In genomic region chr15:44819331-44819987, GRCh38 we compare ENCODE assay signal across 8 cellular contexts.
DNase-seq lines count a peak whose midpoint lies in the region; ATAC-seq, FAIRE-seq and TF ChIP-seq lines count a peak whose summit lies in the region.
"Not testable (repeated sequence)": the region's sequence is repeated elsewhere in the genome, so short reads cannot be mapped to it uniquely, and the experiment has no call there.

No MANE protein-coding gene starts in this region.

- not testable (repeated sequence) for H3K27me3 ChIP-seq in K562 (ENCODE audit: control insufficient read depth in 2 of 2, insufficient read depth in 2 of 2, low read length in 2 of 2); right atrium auricular region; upper lobe of left lung

- H3K4me1 ChIP-seq in K562 (replicated peaks in 1 of 2; ENCODE audit: control insufficient read depth in 2 of 2, insufficient read depth in 2 of 2, low read length in 2 of 2) = peaks cover 16 to 36% of the 10 kb centered on the region in 2 experiments
- peaks cover 0 to 14% of the 10 kb centered on the region in 2 donors for H3K4me1 ChIP-seq in right atrium auricular region
- not testable (repeated sequence) for H3K4me1 ChIP-seq in upper lobe of left lung

- H3K9me3 ChIP-seq in K562 (replicated peaks; ENCODE audit: control insufficient read depth, insufficient read depth, low read depth, low read length); right atrium auricular region; upper lobe of left lung: not testable (repeated sequence)

- not testable (repeated sequence) for BruUV-seq in K562 (replicated peaks; lab: Mats Ljungman, UMichigan)

- CTCF ChIA-PET in K562 (lab: Yijun Ruan, JAX; ENCODE audit: low intra/inter-chr PET ratio) = not testable (repeated sequence)

- not testable (repeated sequence) for TF ChIP-seq EP300 in K562 (IDR thresholded peaks at IDR 0.05; ENCODE audit: low read length); upper lobe of left lung (IDR thresholded peaks at IDR 0.05)

- H3K9ac ChIP-seq in K562 (ENCODE audit: insufficient read depth in 1 of 2, low read depth in 2 of 2, low read length in 2 of 2) = peak overlapping the region in 1 of 2 experiments; percentile 60; a peak in 1 of 4 replicates

- TF ChIP-seq POLR2A in K562 (conservative IDR thresholded peaks at IDR 0.05); upper lobe of left lung (IDR thresholded peaks at IDR 0.05): not testable (repeated sequence)

- not testable (repeated sequence) for ATAC-seq in K562
- ATAC-seq in upper lobe of left lung (ENCODE audit: low FRiP score in 2 of 2) = peak; percentile 53 to 61

- H3K9me1 ChIP-seq in K562 (ENCODE audit: control insufficient read depth, insufficient read depth, low read length) = not testable (repeated sequence)

- H3K4me2 ChIP-seq in K562 (ENCODE audit: insufficient read depth, low read length) = 0 out of 2 replicates have a peak overlapping the region, but pooled peaks have one; percentile 56

- not testable (repeated sequence) for H3K4me3 ChIP-seq in K562; fibroblast of the aortic adventitia (ENCODE audit: low read depth, low read length); right atrium auricular region; upper lobe of left lung

- H3K79me2 ChIP-seq in K562 (ENCODE audit: control insufficient read depth, insufficient read depth, low read length) = not testable (repeated sequence)

- intact Hi-C loops in K562 (cut with micrococcal nuclease) = not testable (repeated sequence)

- POLR2A ChIA-PET in K562 (lab: Yijun Ruan, JAX) = not testable (repeated sequence)

- not testable (repeated sequence) for TF ChIP-seq CTCF in K562 (IDR thresholded peaks at IDR 0.05 in 2 of 3, conservative IDR thresholded peaks at IDR 0.05 in 1 of 3; ENCODE audit: insufficient read depth in 2 of 3, low read depth in 1 of 3, low read length in 3 of 3); fibroblast of the aortic adventitia (IDR thresholded peaks at IDR 0.05; ENCODE audit: insufficient read depth, low read length); right atrium auricular region (IDR thresholded peaks at IDR 0.05); upper lobe of left lung (IDR thresholded peaks at IDR 0.05)

- 76% methylated on average over 8 of the region's 9 CpGs for WGBS in K562 (ENCODE audit: insufficient coverage, low coverage, missing lambda C conversion rate)
- WGBS in upper lobe of left lung, 2 donors = 30 to 57% methylated on average over 3 to 9 of the region's 9 CpGs

- peak overlapping the region; percentile 82 for H3K27ac ChIP-seq in K562 (ENCODE audit: extremely low read depth, low read depth, low read length)
- H3K27ac ChIP-seq in right atrium auricular region = peak overlapping the region; percentile 53 to 55
- H3K27ac ChIP-seq in upper lobe of left lung = not testable (repeated sequence)

- FAIRE-seq in K562 (lab: Jason Lieb, UNC) = not testable (repeated sequence)

- in situ Hi-C loops in K562 (cut with MboI) = not testable (repeated sequence)

- peak overlapping the region; percentile 85 for H2AFZ ChIP-seq in K562 (ENCODE audit: low read depth, low read length)

- H4K20me1 ChIP-seq in K562 (replicated peaks; ENCODE audit: control insufficient read depth, insufficient read depth, low read length) = not testable (repeated sequence)

- H3K36me3 ChIP-seq in K562 (ENCODE audit: control insufficient read depth, insufficient read depth, low read length); right atrium auricular region; upper lobe of left lung: not testable (repeated sequence)

- not testable (repeated sequence) for TF ChIP-seq RAD21 in K562 (CRISPR knock-in tag; conservative IDR thresholded peaks at IDR 0.05 in 1 of 2, IDR thresholded peaks at IDR 0.05 in 1 of 2)

- peak; percentile 51 for DNase-seq in Daoy (ENCODE audit: low read depth)
- DNase-seq in NCI-H1092 treated with DMSO at 0.1 percent for 48 hours (lab: John Stamatoyannopoulos, UW) = peak; percentile 63
- DNase-seq in NCI-H524 (lab: John Stamatoyannopoulos, UW) = peak; percentile 62 to 76
- DNase-seq in K562 (ENCODE audit: extremely low read depth in 1 of 4, low spot score in 3 of 4); right atrium auricular region (ENCODE audit: low spot score): not testable (repeated sequence)
- DNase-seq in fibroblast of the aortic adventitia (ENCODE audit: low read depth) = peak; percentile 19
- DNase-seq in mucosa of gallbladder (ENCODE audit: low spot score) = peak; percentile 26
- DNase-seq in upper lobe of left lung = peak in 1 of 2 donors; percentile 45

TF ChIP-seq in K562, 482 proteins besides CTCF, POLR2A, EP300 and RAD21:
- TF ChIP-seq SMAD4 (CRISPR knock-in tag; conservative IDR thresholded peaks at IDR 0.05) = peak; percentile 24; the same call in 1 of the 2 replicates
- TF ChIP-seq CXXC5 (CRISPR knock-in tag; IDR thresholded peaks at IDR 0.05) = peak; percentile 31
- TF ChIP-seq NR4A1 (CRISPR knock-in tag; IDR thresholded peaks at IDR 0.05) = not testable (repeated sequence)
- 0 out of 2 replicates have a peak, but pooled peaks have one; percentile 23 for TF ChIP-seq NR4A1 (tag; IDR thresholded peaks at IDR 0.05)
- 0 out of 2 replicates have a peak, but pooled peaks have one; percentile 43 for TF ChIP-seq HINFP (tag; conservative IDR thresholded peaks at IDR 0.05; ENCODE audit: low read depth)
- 0 out of 2 replicates have a peak, but pooled peaks have one; percentile 15 for TF ChIP-seq ZNF592 (IDR thresholded peaks at IDR 0.05)
- peak; percentile 82; the same call in 1 of the 2 replicates for TF ChIP-seq DMBX1 (CRISPR knock-in tag; IDR thresholded peaks at IDR 0.05; ENCODE audit: borderline replicate concordance)
